In genomic region chr12:117000316-117000715, GRCh38 we compare ENCODE assay signal across 35 cellular contexts.
A peak's percentile ranks its signal among the peaks of the same experiment; 100 is the strongest.
DNase-seq lines count a peak whose midpoint lies in the region; ATAC-seq and TF ChIP-seq lines count a peak whose summit lies in the region.
"Had no signal": no experiment of that assay in that cellular context is flagged by ENCODE, and none has a peak within 500 bp of the region (broad histone marks: within the 10 kb centered on the region; RNA-seq: fewer than 3 reads in every experiment).

No MANE protein-coding gene starts in this region.

- no peak for TF ChIP-seq CTCF in H9 (conservative IDR thresholded peaks at IDR 0.05)
- no peak for TF ChIP-seq CTCF in activated B cell treated with CpG ODN at 0.5 μM for 24 hours (IDR thresholded peaks at IDR 0.05)

- no peaks in the 10 kb centered on the region for H3K23me2 ChIP-seq in H9 (ENCODE audit: insufficient read length, low read depth, low read length, poor library complexity, severe bottlenecking)

- no peak overlapping the region for H4K5ac ChIP-seq in H9 (ENCODE audit: insufficient read length, low read depth, low read length)

- H4K91ac ChIP-seq in H9 (ENCODE audit: insufficient read length, low read depth, low read length), result no peak overlapping the region

- H3K18ac ChIP-seq in H9 (ENCODE audit: insufficient read length, low read depth, low read length), result no peak overlapping the region

- H3T11ph ChIP-seq in H9 (ENCODE audit: low read length), result no peak overlapping the region

- no peak overlapping the region for H3K27ac ChIP-seq in H9 (ENCODE audit: insufficient read length, low read depth, low read length)
- H3K27ac ChIP-seq: ascending aorta, cardiac muscle cell, colonic mucosa, neutrophil, spleen, thoracic aorta had no signal

- no peak overlapping the region for H2BK15ac ChIP-seq in H9 (ENCODE audit: low read depth, low read length)

- H3K27me3 Mint-ChIP-seq in H9 (ENCODE audit: low read depth) (no peaks in the 10 kb centered on the region), activated B cell treated with CpG ODN at 0.5 μM for 24 hours (no peaks in the 10 kb centered on the region)
- H3K27me3 Mint-ChIP-seq: activated CD8-positive, alpha-beta memory T cell treated with anti-CD3 and anti-CD28 coated beads, Interleukin-2, amount 10 ng/mL, durations not matched to agents 7 days and 5 days; activated naive CD8-positive, alpha-beta T cell treated with anti-CD3 and anti-CD28 coated beads, Interleukin-2, amount 10 ng/mL, durations not matched to agents 7 days and 5 days; naive B cell; stimulated activated naive CD8-positive, alpha-beta T cell treated with anti-CD3 and anti-CD28 coated beads, Interleukin-15, amount 100 ng/mL, for 72 hours had no signal

- no peak overlapping the region for H2BK5ac ChIP-seq in H9 (ENCODE audit: insufficient read length, low read length)

- no peak overlapping the region for H3K56ac ChIP-seq in H9 (ENCODE audit: insufficient read length, low read depth, low read length)

- H3K79me2 ChIP-seq in H9 (ENCODE audit: insufficient read depth, low read length), result no peaks in the 10 kb centered on the region

- H3K14ac ChIP-seq in H9 (ENCODE audit: insufficient read depth, low read length), result no peak overlapping the region

- H3K79me1 ChIP-seq in H9 (ENCODE audit: insufficient read depth, low read depth, low read length, poor library complexity, severe bottlenecking), result no peaks in the 10 kb centered on the region

- POLR2A ChIA-PET in activated B cell treated with CpG ODN at 0.5 μM for 24 hours (lab: Charles Lee), result no interaction called here

- H3K4me2 ChIP-seq in H9 (ENCODE audit: insufficient read depth, insufficient read length, low read length), result no peak overlapping the region

- no peak overlapping the region for H3K23ac ChIP-seq in H9 (ENCODE audit: insufficient read length, low read depth, low read length)

- no peak overlapping the region for H4K8ac ChIP-seq in H9 (replicated peaks; ENCODE audit: insufficient read length, low read depth, low read length)

- intact Hi-C loops in activated B cell treated with CpG ODN at 0.5 μM for 24 hours (cut with micrococcal nuclease), result no loop called here

- no peak overlapping the region for H2BK20ac ChIP-seq in H9 (ENCODE audit: low read depth, low read length, poor library complexity, severe bottlenecking)

- H3K27me3 ChIP-seq in H9 (ENCODE audit: insufficient read depth, low read length), result no peaks in the 10 kb centered on the region
- H3K27me3 ChIP-seq: ascending aorta, cardiac muscle cell, colonic mucosa, neutrophil, spleen had no signal

- H3K9me3 Mint-ChIP-seq in H9 (no peaks in the 10 kb centered on the region), activated B cell treated with CpG ODN at 0.5 μM for 24 hours (no peaks in the 10 kb centered on the region)
- no peaks in the 10 kb centered on the region for H3K9me3 Mint-ChIP-seq in stimulated activated effector memory CD8-positive, alpha-beta T cell treated with anti-CD3 and anti-CD28 coated beads, Interleukin-12 subunit alpha, Interleukin-12 subunit beta, amount 100 ng/mL, for 72 hours
- H3K9me3 Mint-ChIP-seq: activated naive CD8-positive, alpha-beta T cell treated with anti-CD3 and anti-CD28 coated beads, Interleukin-2, amount 10 ng/mL, durations not matched to agents 7 days and 5 days; activated T-cell treated with anti-CD3 and anti-CD28 coated beads, Interleukin-2, amount 50 U/mL, for 4 hours; naive B cell; stimulated activated naive CD8-positive, alpha-beta T cell treated with anti-CD3 and anti-CD28 coated beads, Interleukin-15, amount 100 ng/mL, for 72 hours had no signal

- CTCF ChIA-PET in activated B cell treated with CpG ODN at 0.5 μM for 24 hours (lab: Charles Lee), result no interaction called here

- H3K36me3 Mint-ChIP-seq in H9 (ENCODE audit: insufficient read depth in 1 of 3, low read depth in 3 of 3), result peaks cover 3 to 5% (median 5%) of the 10 kb centered on the region in 3 experiments
- peaks cover 58% of the 10 kb centered on the region for H3K36me3 Mint-ChIP-seq in activated B cell treated with CpG ODN at 0.5 μM for 24 hours (ENCODE audit: low read depth)
- peaks cover 17% of the 10 kb centered on the region for H3K36me3 Mint-ChIP-seq in stimulated activated effector memory CD8-positive, alpha-beta T cell treated with anti-CD3 and anti-CD28 coated beads, Interleukin-12 subunit alpha, Interleukin-12 subunit beta, amount 100 ng/mL, for 72 hours

- peak; percentile 8 for DNase-seq in activated CD4-positive, alpha-beta T cell treated with anti-CD3 and anti-CD28 coated beads for 48 hours
- DNase-seq in activated CD4-positive, alpha-beta T cell treated with anti-CD3 and anti-CD28 coated beads, Interleukin-2, amount 50 U/mL, for 4 hours, result no peak
- DNase-seq in H9 (peak; percentile 58), activated B cell treated with CpG ODN at 0.5 μM for 24 hours (no peak), DMS114 treated with DMSO at 0.1 percent for 48 hours (lab: John Stamatoyannopoulos, UW; ENCODE audit: unreplicated experiment) (no peak), NOMO-1 treated with dmso at 0.1 percent for 144 hours (lab: John Stamatoyannopoulos, UW; ENCODE audit: unreplicated experiment) (no peak), kidney glomerular epithelial cell (lab: John Stamatoyannopoulos, UW) (no peak)
- no peak for DNase-seq in stimulated activated effector memory CD8-positive, alpha-beta T cell treated with anti-CD3 and anti-CD28 coated beads, Interleukin-12 subunit alpha, Interleukin-12 subunit beta, amount 100 ng/mL, for 72 hours (ENCODE audit: low spot score in 2 of 2)
- DNase-seq: 8988T; activated CD8-positive, alpha-beta memory T cell treated with anti-CD3 and anti-CD28 coated beads, Interleukin-2, amount 10 ng/mL, durations not matched to agents 7 days and 5 days; activated gamma-delta T cell; activated naive CD8-positive, alpha-beta T cell treated with anti-CD3 and anti-CD28 coated beads, Interleukin-2, amount 10 ng/mL, durations not matched to agents 7 days and 5 days; activated T-cell treated with anti-CD3 and anti-CD28 coated beads, Interleukin-2, amount 50 U/mL, for 4 hours; colonic mucosa; effector memory CD4-positive, alpha-beta T cell; KBM-7; left ventricle myocardium superior; midbrain; MM.1S; naive B cell; NCI-H1417 treated with DMSO at 0.1 percent for 48 hours; NCI-H2081; NCI-H226; NCI-H69; right cardiac atrium; SIG-M5; spleen; stimulated activated CD4-positive, alpha-beta T cell treated with anti-CD3 and anti-CD28 coated beads, Interleukin-2, amount 100 ng/mL, for 24 hours; stimulated activated naive CD8-positive, alpha-beta T cell treated with anti-CD3 and anti-CD28 coated beads, Interleukin-15, amount 100 ng/mL, for 72 hours; SW 1271; T-helper 9 cell had no signal

- H3K4me1 ChIP-seq in H9 (ENCODE audit: insufficient read depth, low read length), result peaks cover 2% of the 10 kb centered on the region; the same call in 1 of the 2 replicates
- H3K4me1 ChIP-seq: ascending aorta, colonic mucosa, spleen had no signal

- no peak overlapping the region for H2AFZ ChIP-seq in H9 (ENCODE audit: low read length)

- no peak overlapping the region for H2AK5ac ChIP-seq in H9 (ENCODE audit: insufficient read length, low read length)

- no peak overlapping the region for H2BK120ac ChIP-seq in H9 (ENCODE audit: low read depth, low read length, poor library complexity, severe bottlenecking)

- H2BK12ac ChIP-seq in H9 (ENCODE audit: insufficient read length, low read depth, low read length), result no peak overlapping the region

- no peak overlapping the region for H3K4me3 Mint-ChIP-seq in H9
- no peak overlapping the region for H3K4me3 Mint-ChIP-seq in activated B cell treated with CpG ODN at 0.5 μM for 24 hours
- no peak overlapping the region for H3K4me3 Mint-ChIP-seq in stimulated activated effector memory CD8-positive, alpha-beta T cell treated with anti-CD3 and anti-CD28 coated beads, Interleukin-12 subunit alpha, Interleukin-12 subunit beta, amount 100 ng/mL, for 72 hours
- H3K4me3 Mint-ChIP-seq: activated CD8-positive, alpha-beta memory T cell treated with anti-CD3 and anti-CD28 coated beads, Interleukin-2, amount 10 ng/mL, durations not matched to agents 7 days and 5 days; activated naive CD8-positive, alpha-beta T cell treated with anti-CD3 and anti-CD28 coated beads, Interleukin-2, amount 10 ng/mL, durations not matched to agents 7 days and 5 days; activated T-cell treated with anti-CD3 and anti-CD28 coated beads, Interleukin-2, amount 50 U/mL, for 4 hours; naive B cell; stimulated activated naive CD8-positive, alpha-beta T cell treated with anti-CD3 and anti-CD28 coated beads, Interleukin-15, amount 100 ng/mL, for 72 hours had no signal

- no peaks in the 10 kb centered on the region for H3K9me3 ChIP-seq in H9 (ENCODE audit: control insufficient read depth, low read depth, low read length)
- H3K9me3 ChIP-seq: ascending aorta, colonic mucosa, neutrophil, spleen, thoracic aorta had no signal

- H3K9ac ChIP-seq in H9 (ENCODE audit: extremely low read depth, insufficient read length, low read length), result no peak overlapping the region

- H3K4ac ChIP-seq in H9 (ENCODE audit: low read depth, low read length), result no peak overlapping the region

- H3K27ac Mint-ChIP-seq in H9 (peak overlapping the region in 2 of 3 experiments; percentile 15 to 54; a peak in 1 of 7 replicates), activated B cell treated with CpG ODN at 0.5 μM for 24 hours (no peak overlapping the region)
- peak overlapping the region; percentile 37 for H3K27ac Mint-ChIP-seq in stimulated activated effector memory CD8-positive, alpha-beta T cell treated with anti-CD3 and anti-CD28 coated beads, Interleukin-12 subunit alpha, Interleukin-12 subunit beta, amount 100 ng/mL, for 72 hours
- H3K27ac Mint-ChIP-seq: activated CD8-positive, alpha-beta memory T cell treated with anti-CD3 and anti-CD28 coated beads, Interleukin-2, amount 10 ng/mL, durations not matched to agents 7 days and 5 days had no signal

- peak; percentile 61 for ATAC-seq in activated B cell treated with CpG ODN at 0.5 μM for 24 hours (ENCODE audit: low read depth)
- ATAC-seq in stimulated activated effector memory CD8-positive, alpha-beta T cell treated with anti-CD3 and anti-CD28 coated beads, Interleukin-12 subunit alpha, Interleukin-12 subunit beta, amount 100 ng/mL, for 72 hours, result no peak
- ATAC-seq: activated CD8-positive, alpha-beta memory T cell treated with anti-CD3 and anti-CD28 coated beads, Interleukin-2, amount 10 ng/mL, durations not matched to agents 7 days and 5 days; activated T-cell treated with anti-CD3 and anti-CD28 coated beads, Interleukin-2, amount 50 U/mL, for 4 hours; left ventricle myocardium superior; right cardiac atrium; stimulated activated naive CD8-positive, alpha-beta T cell treated with anti-CD3 and anti-CD28 coated beads, Interleukin-15, amount 100 ng/mL, for 72 hours had no signal

- no peaks in the 10 kb centered on the region for H4K20me1 ChIP-seq in H9 (ENCODE audit: control insufficient read depth, insufficient read depth, insufficient read length)

- no CpG with 5 or more reads among the region's 5 CpGs for WGBS in H9 (ENCODE audit: extremely low coverage, insufficient read length, low lambda C conversion rate)

- H3K4me1 Mint-ChIP-seq in H9 (peaks cover 27 to 28% of the 10 kb centered on the region in 2 experiments), activated B cell treated with CpG ODN at 0.5 μM for 24 hours (peaks cover 6% of the 10 kb centered on the region)
- no peaks in the 10 kb centered on the region for H3K4me1 Mint-ChIP-seq in stimulated activated effector memory CD8-positive, alpha-beta T cell treated with anti-CD3 and anti-CD28 coated beads, Interleukin-12 subunit alpha, Interleukin-12 subunit beta, amount 100 ng/mL, for 72 hours
- H3K4me1 Mint-ChIP-seq: activated CD8-positive, alpha-beta memory T cell treated with anti-CD3 and anti-CD28 coated beads, Interleukin-2, amount 10 ng/mL, durations not matched to agents 7 days and 5 days; stimulated activated naive CD8-positive, alpha-beta T cell treated with anti-CD3 and anti-CD28 coated beads, Interleukin-15, amount 100 ng/mL, for 72 hours had no signal

Comparison
In these comparisons a context has a peak if more than half of its experiments do, and no peak if none do; other contexts are left out.
1. DNase-seq: peak in activated CD4-positive, alpha-beta T cell treated with anti-CD3 and anti-CD28 coated beads for 48 hours (single experiment) and H9 (single experiment); none in activated CD4-positive, alpha-beta T cell treated with anti-CD3 and anti-CD28 coated beads, Interleukin-2, amount 50 U/mL, for 4 hours (0 of 2), activated B cell treated with CpG ODN at 0.5 μM for 24 hours (single experiment), stimulated activated effector memory CD8-positive, alpha-beta T cell treated with anti-CD3 and anti-CD28 coated beads, Interleukin-12 subunit alpha, Interleukin-12 subunit beta, amount 100 ng/mL, for 72 hours (0 of 2), DMS114 treated with DMSO at 0.1 percent for 48 hours (single experiment), NOMO-1 treated with dmso at 0.1 percent for 144 hours (single experiment) and kidney glomerular epithelial cell (single experiment).